Comparison of ENCODE assay signal across 2 cellular contexts in the genomic region with DNA sequence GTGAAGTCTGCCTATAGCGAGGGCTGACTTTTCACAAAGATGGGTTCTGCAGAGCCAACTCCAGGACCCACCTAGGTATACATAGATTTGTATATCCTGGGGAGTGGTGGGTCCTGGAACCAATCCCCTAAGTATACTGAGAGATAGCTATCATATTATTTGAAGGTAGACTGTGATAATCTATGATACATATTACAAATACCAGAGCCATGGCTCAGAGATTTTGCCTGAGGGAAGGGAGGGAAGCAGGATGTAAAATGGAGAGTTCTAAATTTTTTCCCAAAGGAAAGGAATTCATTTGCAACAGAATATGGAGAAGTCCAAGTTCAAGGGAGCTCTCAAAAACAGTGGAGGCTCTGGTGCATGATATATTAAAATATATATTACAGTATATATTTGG.
TF ChIP-seq lines count a peak whose summit lies in the region.

No MANE protein-coding gene starts in this region.

TF ChIP-seq in IMR-90, 13 proteins besides CTCF, POLR2A, EP300 and RAD21:
- TF ChIP-seq BHLHE40 (IDR thresholded peaks at IDR 0.05; ENCODE audit: low read depth, low read length) (no peak), RCOR1 (IDR thresholded peaks at IDR 0.05; ENCODE audit: insufficient replicate concordance, low read length) (no peak), NFE2L2 (IDR thresholded peaks at IDR 0.05; ENCODE audit: low read depth, low read length) (no peak), CHD1 (IDR thresholded peaks at IDR 0.05; ENCODE audit: low read depth, low read length) (no peak), FOS (IDR thresholded peaks at IDR 0.05; ENCODE audit: low read depth, low read length) (no peak), RFX5 (IDR thresholded peaks at IDR 0.05; ENCODE audit: low read depth, low read length) (no peak), MAZ (IDR thresholded peaks at IDR 0.05; ENCODE audit: borderline replicate concordance, low read depth, low read length) (no peak), SMC3 (IDR thresholded peaks at IDR 0.05; ENCODE audit: low read depth, low read length) (no peak), CEBPB (IDR thresholded peaks at IDR 0.05; ENCODE audit: low read depth, low read length) (no peak), MXI1 (IDR thresholded peaks at IDR 0.05; ENCODE audit: borderline replicate concordance, low read depth, low read length) (no peak), MAFK (IDR thresholded peaks at IDR 0.05; ENCODE audit: low read depth, low read length) (no peak)
- TF ChIP-seq, protein P1, sequence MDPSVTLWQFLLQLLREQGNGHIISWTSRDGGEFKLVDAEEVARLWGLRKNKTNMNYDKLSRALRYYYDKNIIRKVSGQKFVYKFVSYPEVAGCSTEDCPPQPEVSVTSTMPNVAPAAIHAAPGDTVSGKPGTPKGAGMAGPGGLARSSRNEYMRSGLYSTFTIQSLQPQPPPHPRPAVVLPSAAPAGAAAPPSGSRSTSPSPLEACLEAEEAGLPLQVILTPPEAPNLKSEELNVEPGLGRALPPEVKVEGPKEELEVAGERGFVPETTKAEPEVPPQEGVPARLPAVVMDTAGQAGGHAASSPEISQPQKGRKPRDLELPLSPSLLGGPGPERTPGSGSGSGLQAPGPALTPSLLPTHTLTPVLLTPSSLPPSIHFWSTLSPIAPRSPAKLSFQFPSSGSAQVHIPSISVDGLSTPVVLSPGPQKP (IDR thresholded peaks at IDR 0.05; ENCODE audit: borderline replicate concordance, low read depth, low read length) = no peak
- TF ChIP-seq, protein P2, sequence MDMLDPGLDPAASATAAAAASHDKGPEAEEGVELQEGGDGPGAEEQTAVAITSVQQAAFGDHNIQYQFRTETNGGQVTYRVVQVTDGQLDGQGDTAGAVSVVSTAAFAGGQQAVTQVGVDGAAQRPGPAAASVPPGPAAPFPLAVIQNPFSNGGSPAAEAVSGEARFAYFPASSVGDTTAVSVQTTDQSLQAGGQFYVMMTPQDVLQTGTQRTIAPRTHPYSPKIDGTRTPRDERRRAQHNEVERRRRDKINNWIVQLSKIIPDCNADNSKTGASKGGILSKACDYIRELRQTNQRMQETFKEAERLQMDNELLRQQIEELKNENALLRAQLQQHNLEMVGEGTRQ (IDR thresholded peaks at IDR 0.05; ENCODE audit: low read depth, low read length) = no peak

TF ChIP-seq in GM12891, 5 proteins besides CTCF, POLR2A, EP300 and RAD21:
- TF ChIP-seq TAF1 (IDR thresholded peaks at IDR 0.05; ENCODE audit: low read depth, low read length) (no peak), SPI1 (IDR thresholded peaks at IDR 0.05; ENCODE audit: low read depth, low read length) (no peak), PAX5 (IDR thresholded peaks at IDR 0.05; ENCODE audit: insufficient read depth, low read length, severe bottlenecking) (no peak), POLR2AphosphoS5 (IDR thresholded peaks at IDR 0.05; ENCODE audit: low read depth, low read length) (no peak), POU2F2 (IDR thresholded peaks at IDR 0.05; ENCODE audit: low read depth, low read length) (no peak)
